1 cellular context compared by ENCODE assay signal in genomic region chr9:7297521-7297920, GRCh38.
TF ChIP-seq lines count a peak whose summit lies in the region.

No MANE protein-coding gene starts in this region.

TF ChIP-seq in GM12878, 131 proteins besides CTCF, POLR2A, EP300 and RAD21 (continued from another document):
- TF ChIP-seq POLR2AphosphoS2 (IDR thresholded peaks at IDR 0.05; ENCODE audit: low read depth, low read length) (no peak), BCL3 (IDR thresholded peaks at IDR 0.05; ENCODE audit: borderline replicate concordance, insufficient read depth, low read depth, low read length, poor library complexity, severe bottlenecking) (no peak), FOXM1 (IDR thresholded peaks at IDR 0.05; ENCODE audit: low read depth, low read length) (no peak), BMI1 (IDR thresholded peaks at IDR 0.05; ENCODE audit: borderline replicate concordance) (no peak), JUNB (IDR thresholded peaks at IDR 0.05) (no peak), BCL11A (IDR thresholded peaks at IDR 0.05; ENCODE audit: low read depth, low read length) (no peak), HCFC1 (IDR thresholded peaks at IDR 0.05; ENCODE audit: low read length) (no peak), BACH1 (IDR thresholded peaks at IDR 0.05; ENCODE audit: borderline replicate concordance) (no peak), IRF5 (IDR thresholded peaks at IDR 0.05; ENCODE audit: borderline replicate concordance) (no peak), ZNF622 (IDR thresholded peaks at IDR 0.05) (no peak), MTA2 (IDR thresholded peaks at IDR 0.05; ENCODE audit: low read depth) (no peak), EZH2 (IDR thresholded peaks at IDR 0.05; ENCODE audit: borderline replicate concordance, control insufficient read depth, low read depth, low read length) (no peak), NR2C2 (IDR thresholded peaks at IDR 0.05; ENCODE audit: borderline replicate concordance, control insufficient read depth, insufficient read length, low read depth) (no peak), PKNOX1 (IDR thresholded peaks at IDR 0.05) (no peak), RUNX3 (IDR thresholded peaks at IDR 0.05; ENCODE audit: low read length) (no peak), SREBF1 (IDR thresholded peaks at IDR 0.05; ENCODE audit: low read length) (no peak), SP1 (IDR thresholded peaks at IDR 0.05; ENCODE audit: low read depth, low read length) (no peak)
TF ChIP-seq in GM12878: peak in this region for 0.
